9 cellular contexts compared by ENCODE assay signal in the genomic region with DNA sequence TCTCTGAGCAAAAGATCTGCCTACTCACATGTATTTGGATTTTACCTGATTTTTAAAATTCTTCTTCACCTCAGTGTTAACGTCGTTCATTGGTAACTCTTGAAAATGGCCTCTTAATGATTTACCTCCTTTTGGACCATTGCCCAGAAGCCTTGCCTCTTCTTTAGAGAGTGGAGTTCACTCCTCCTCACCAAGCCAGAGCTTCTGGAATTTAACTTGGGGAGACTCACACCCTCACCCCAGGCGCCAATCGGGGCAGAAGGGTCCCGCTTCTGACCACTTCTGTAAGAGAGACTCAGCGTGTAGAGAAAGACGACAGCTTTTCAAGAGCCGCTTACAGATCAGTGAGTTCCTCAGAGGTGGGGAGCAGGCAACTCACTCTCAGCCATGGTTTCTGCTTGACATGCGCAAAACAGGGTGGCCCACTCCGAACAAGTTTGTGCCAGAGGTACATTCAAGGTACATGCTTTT. TPM values are rescaled to one million over a fixed set of nuclear protein-coding genes. Genes with fewer than 3 reads are reported as not detected.
DNase-seq lines count a peak whose midpoint lies in the region; ATAC-seq lines count a peak whose summit lies in the region.
"Had no signal": no experiment of that assay in that cellular context is flagged by ENCODE, and none has a peak within 500 bp of the region (broad histone marks: within the 10 kb centered on the region; RNA-seq: fewer than 3 reads in every experiment).

No MANE protein-coding gene starts in this region.

- H3K27me3 Mint-ChIP-seq in stimulated activated naive CD8-positive, alpha-beta T cell treated with anti-CD3 and anti-CD28 coated beads, Interleukin-15, Interleukin-2, amounts not matched to agents 100 ng/mL and 50 ng/mL, for 24 hours: peaks cover 80% of the 10 kb centered on the region

- H3K36me3 Mint-ChIP-seq in stimulated activated naive CD8-positive, alpha-beta T cell treated with anti-CD3 and anti-CD28 coated beads, Interleukin-15, Interleukin-2, amounts not matched to agents 100 ng/mL and 50 ng/mL, for 24 hours (ENCODE audit: low read depth): no peaks in the 10 kb centered on the region

- H3K27ac ChIP-seq in cingulate gyrus (ENCODE audit: low read depth, low read length): peak overlapping the region; percentile 56

- no peak overlapping the region for H3K27ac Mint-ChIP-seq in stimulated activated naive CD8-positive, alpha-beta T cell treated with anti-CD3 and anti-CD28 coated beads, Interleukin-15, Interleukin-2, amounts not matched to agents 100 ng/mL and 50 ng/mL, for 24 hours

- ATAC-seq in stimulated activated naive CD8-positive, alpha-beta T cell treated with anti-CD3 and anti-CD28 coated beads, Interleukin-15, Interleukin-2, amounts not matched to agents 100 U/mL and 50 U/mL, for 24 hours: no peak
- ATAC-seq in HG02885 (IDR thresholded peaks at IDR 0.05; ENCODE audit: poor library complexity, unreplicated experiment) (no peak), HG03135 (IDR thresholded peaks at IDR 0.05; ENCODE audit: unreplicated experiment) (no peak)

- peak overlapping the region; percentile 74 for H3K4me3 Mint-ChIP-seq in stimulated activated naive CD8-positive, alpha-beta T cell treated with anti-CD3 and anti-CD28 coated beads, Interleukin-15, Interleukin-2, amounts not matched to agents 100 ng/mL and 50 ng/mL, for 24 hours

- peaks cover 34% of the 10 kb centered on the region for H3K4me1 Mint-ChIP-seq in stimulated activated naive CD8-positive, alpha-beta T cell treated with anti-CD3 and anti-CD28 coated beads, Interleukin-15, Interleukin-2, amounts not matched to agents 100 ng/mL and 50 ng/mL, for 24 hours (ENCODE audit: low read depth)

- no peaks in the 10 kb centered on the region for H3K9me3 Mint-ChIP-seq in stimulated activated naive CD8-positive, alpha-beta T cell treated with anti-CD3 and anti-CD28 coated beads, Interleukin-15, Interleukin-2, amounts not matched to agents 100 ng/mL and 50 ng/mL, for 24 hours

- DNase-seq in stimulated activated naive CD8-positive, alpha-beta T cell treated with anti-CD3 and anti-CD28 coated beads, Interleukin-15, Interleukin-2, amounts not matched to agents 100 U/mL and 50 U/mL, for 24 hours: no peak
- peak; percentile 57 for DNase-seq in mucosa of gallbladder (ENCODE audit: low spot score)
- DNase-seq in inferior parietal cortex (ENCODE audit: extremely low spot score): no peak
- DNase-seq in SHP77 (lab: John Stamatoyannopoulos, UW): no peak

RNA-seq across cellular contexts. Expression of gene PNMA8C, which starts 2.7 kb away (rescaled TPM):
- total RNA-seq in mucosa of gallbladder: 1.4 TPM
- total RNA-seq: T-helper 2 cell treated with Interferon-gamma antibody and Interleukin-4, amounts not matched to agents 100 ng/mL and 5 ng/mL, for 36 hours had no signal

RNA-seq across cellular contexts. Expression of gene CCDC8, which starts 12.7 kb away (rescaled TPM):
- 8.5 TPM for total RNA-seq in mucosa of gallbladder
- total RNA-seq: T-helper 2 cell treated with Interferon-gamma antibody and Interleukin-4, amounts not matched to agents 100 ng/mL and 5 ng/mL, for 36 hours had no signal

RNA-seq across cellular contexts. Expression of gene PNMA8A, which starts 45.3 kb away (rescaled TPM):
- 9.6 TPM for total RNA-seq in mucosa of gallbladder
- total RNA-seq: T-helper 2 cell treated with Interferon-gamma antibody and Interleukin-4, amounts not matched to agents 100 ng/mL and 5 ng/mL, for 36 hours had no signal
